ENCODE assay signal across 16 cellular contexts in genomic region chr21:46151261-46151988, GRCh38. TPM values are rescaled to one million over a fixed set of nuclear protein-coding genes. Genes with fewer than 3 reads are reported as not detected.
A peak's percentile ranks its signal among the peaks of the same experiment; 100 is the strongest.
DNase-seq lines count a peak whose midpoint lies in the region; ATAC-seq, FAIRE-seq and TF ChIP-seq lines count a peak whose summit lies in the region.
"Had no signal": no experiment of that assay in that cellular context is flagged by ENCODE, and none has a peak within 500 bp of the region (broad histone marks: within the 10 kb centered on the region; RNA-seq: fewer than 3 reads in every experiment).

No MANE protein-coding gene starts in this region.

- H3K4me2 ChIP-seq in H1 (ENCODE audit: insufficient read depth in 1 of 2, low read depth in 2 of 2, low read length in 2 of 2), result no peak overlapping the region

- H3K9me3 Mint-ChIP-seq in osteocyte (ENCODE audit: unreplicated experiment), result no peaks in the 10 kb centered on the region
- H3K9me3 Mint-ChIP-seq: activated T-helper 1 cell treated with anti-CD3 and anti-CD28 coated beads, Interleukin-12 subunit alpha, Interleukin-12 subunit beta, Interleukin-2, Interleukin-4 antibody, amounts not matched to agents 30 ng/mL and 10 ng/mL and 1 ng/mL, durations not matched to agents 14 hours and 24 hours and 36 hours had no signal

- H3K4ac ChIP-seq in H1 (replicated peaks; ENCODE audit: insufficient read length, low read depth, low read length), result peak overlapping the region; percentile 79

- H4K91ac ChIP-seq in H1 (replicated peaks; ENCODE audit: insufficient read length, low read length), result no peak overlapping the region

- no peak for ATAC-seq in GM21447 (IDR thresholded peaks at IDR 0.05; ENCODE audit: unreplicated experiment)

- no peaks in the 10 kb centered on the region for H3K4me1 Mint-ChIP-seq in osteocyte (ENCODE audit: unreplicated experiment)
- H3K4me1 Mint-ChIP-seq: B cell had no signal

- WGBS in H1 (ENCODE audit: extremely low coverage in 1 of 2, insufficient coverage in 1 of 2, insufficient read length in 1 of 2, insufficient replicate concordance in 2 of 2, low coverage in 1 of 2, low lambda C conversion rate in 2 of 2, missing lambda C conversion rate in 1 of 2), 2 experiments, result 94% methylated on average over 34 of the region's 47 CpGs; no CpG with 5 or more reads in 1 of the 2 experiments

- H3K36me3 ChIP-seq in H1 (ENCODE audit: control insufficient read depth in 2 of 4, insufficient read depth in 4 of 4, low read length in 3 of 4), result peaks cover 0 to 4% (median 0%) of the 10 kb centered on the region in 4 experiments; a peak in 1 of 8 replicates
- H3K36me3 ChIP-seq: esophagus squamous epithelium, uterus had no signal

- no peak overlapping the region for H3K18ac ChIP-seq in H1 (ENCODE audit: extremely low read depth, low read length)

- no peak overlapping the region for H3K56ac ChIP-seq in H1 (replicated peaks; ENCODE audit: insufficient read length, low read depth, low read length)

- CTCF ChIA-PET in H1 (lab: Charles Lee; ENCODE audit: partially characterized antibody), result interaction anchor here (0.7 to 3.3 kb wide), 2 partner anchors 64 to 104 kb away, joined by 3 to 17 read pairs; no protein-coding TSS in a partner anchor

- H3K27me3 ChIP-seq in H1 (replicated peaks in 1 of 4; ENCODE audit: control insufficient read depth in 3 of 4, extremely low read depth in 1 of 4, insufficient read depth in 3 of 4, low read length in 3 of 4), result no peaks in the 10 kb centered on the region
- H3K27me3 ChIP-seq: dorsolateral prefrontal cortex, esophagus squamous epithelium, uterus had no signal

- no peak overlapping the region for H3K4me3 ChIP-seq in H1 (ENCODE audit: extremely low read depth in 1 of 4, insufficient read depth in 2 of 4, low read depth in 3 of 4, low read length in 4 of 4)
- H3K4me3 ChIP-seq: esophagus squamous epithelium, uterus had no signal

- H2BK120ac ChIP-seq in H1 (replicated peaks; ENCODE audit: low read depth, low read length), result no peak overlapping the region

- peak overlapping the region; percentile 52; the same call in 1 of the 2 replicates for H4K8ac ChIP-seq in H1 (ENCODE audit: extremely low read depth, insufficient read depth, low read length)

- no peak overlapping the region for H3K23ac ChIP-seq in H1 (ENCODE audit: insufficient read length)

- no peak overlapping the region for H3K9ac ChIP-seq in H1 (replicated peaks in 1 of 4; ENCODE audit: extremely low read depth in 1 of 4, low read depth in 3 of 4, low read length in 3 of 4)

- H3K4me1 ChIP-seq in H1 (replicated peaks in 1 of 4; ENCODE audit: control insufficient read depth in 3 of 4, insufficient read depth in 4 of 4, low read length in 3 of 4), result peaks cover 0 to 24% (median 15%) of the 10 kb centered on the region in 4 experiments; a peak in 5 of 7 replicates

- H3K4me3 Mint-ChIP-seq in osteocyte (ENCODE audit: unreplicated experiment), result no peak overlapping the region
- H3K4me3 Mint-ChIP-seq: activated T-helper 1 cell treated with anti-CD3 and anti-CD28 coated beads, Interleukin-12 subunit alpha, Interleukin-12 subunit beta, Interleukin-2, Interleukin-4 antibody, amounts not matched to agents 30 ng/mL and 10 ng/mL and 1 ng/mL, durations not matched to agents 14 hours and 24 hours and 36 hours; B cell had no signal

- H3K23me2 ChIP-seq in H1 (ENCODE audit: low read depth, low read length), result no peaks in the 10 kb centered on the region

- TF ChIP-seq POLR2A in H1 (IDR thresholded peaks at IDR 0.05; ENCODE audit: control extremely low read depth in 1 of 2, low read depth in 2 of 2, low read length in 2 of 2), result no peak

- no peaks in the 10 kb centered on the region for H3K36me3 Mint-ChIP-seq in osteocyte (ENCODE audit: unreplicated experiment)

- H2BK20ac ChIP-seq in H1 (ENCODE audit: low read length), result no peak overlapping the region

- H2BK12ac ChIP-seq in H1 (ENCODE audit: low read depth, low read length), result no peak overlapping the region

- 0 out of 2 replicates have a peak overlapping the region, but pooled peaks have one; percentile 29 for H2BK15ac ChIP-seq in H1 (ENCODE audit: low read length)

- H3K79me2 ChIP-seq in H1 (ENCODE audit: control insufficient read depth in 1 of 2, insufficient read depth in 2 of 2, low read length in 2 of 2), result no peaks in the 10 kb centered on the region

- H4K5ac ChIP-seq in H1 (ENCODE audit: insufficient read length, low read depth, low read length), result no peak overlapping the region

- no peak overlapping the region for H2AK5ac ChIP-seq in H1 (ENCODE audit: low read depth, low read length)

- no peak overlapping the region for H3K27ac ChIP-seq in H1 (ENCODE audit: low read depth, low read length)
- H3K27ac ChIP-seq: esophagus squamous epithelium, uterus had no signal

- no peak for TF ChIP-seq EP300 in H1 (IDR thresholded peaks at IDR 0.05; ENCODE audit: borderline replicate concordance in 1 of 2, low read depth in 2 of 2, low read length in 2 of 2)

- no peaks in the 10 kb centered on the region for H3K9me3 ChIP-seq in H1 (ENCODE audit: insufficient read depth in 2 of 2, low read depth in 1 of 2, low read length in 1 of 2)
- H3K9me3 ChIP-seq: esophagus squamous epithelium, uterus had no signal

- peaks cover 0 to 4% of the 10 kb centered on the region in 2 experiments for H4K20me1 ChIP-seq in H1 (replicated peaks in 1 of 2; ENCODE audit: control insufficient read depth in 1 of 2, insufficient read depth in 2 of 2, low read length in 2 of 2)

- H2BK5ac ChIP-seq in H1 (ENCODE audit: low read depth, low read length), result no peak overlapping the region; the same call in 1 of the 2 replicates

- POLR2A ChIA-PET in H1 (lab: Charles Lee; ENCODE audit: partially characterized antibody), result interaction anchor here (3.5 kb wide), 1 partner anchor 9 kb away, joined by 12 read pairs; no protein-coding TSS in a partner anchor

- H3K79me1 ChIP-seq in H1 (ENCODE audit: low read depth, low read length), result no peaks in the 10 kb centered on the region

- no peak overlapping the region for H2AFZ ChIP-seq in H1 (ENCODE audit: low read length)

- H3K14ac ChIP-seq in H1 (ENCODE audit: insufficient read length), result no peak overlapping the region

- no peaks in the 10 kb centered on the region for H3K27me3 Mint-ChIP-seq in osteocyte (ENCODE audit: unreplicated experiment)
- H3K27me3 Mint-ChIP-seq: B cell had no signal

- H3K27ac Mint-ChIP-seq in osteocyte (ENCODE audit: unreplicated experiment), result no peak overlapping the region
- H3K27ac Mint-ChIP-seq: activated T-helper 1 cell treated with anti-CD3 and anti-CD28 coated beads, Interleukin-12 subunit alpha, Interleukin-12 subunit beta, Interleukin-2, Interleukin-4 antibody, amounts not matched to agents 30 ng/mL and 10 ng/mL and 1 ng/mL, durations not matched to agents 14 hours and 24 hours and 36 hours; B cell had no signal

- FAIRE-seq in H1 (lab: Jason Lieb, UNC), result no peak
- no peak for FAIRE-seq in RCC 7860 (lab: Jason Lieb, UNC)

- no peak for TF ChIP-seq RAD21 in H1 (IDR thresholded peaks at IDR 0.05 in 1 of 2, conservative IDR thresholded peaks at IDR 0.05 in 1 of 2; ENCODE audit: low read depth in 2 of 2, low read length in 2 of 2)

- no peak for TF ChIP-seq CTCF in H1 (IDR thresholded peaks at IDR 0.05; ENCODE audit: control extremely low read depth in 1 of 3, insufficient read depth in 1 of 3, low read depth in 1 of 3, low read length in 3 of 3)
- no peak for TF ChIP-seq CTCF in osteocyte (IDR thresholded peaks at IDR 0.05)

- peak; percentile 1 for DNase-seq in stimulated activated CD4-positive, alpha-beta T cell treated with anti-CD3 and anti-CD28 coated beads, Interleukin-1b, Interleukin-23, amount 100 ng/mL, for 48 hours
- DNase-seq in stimulated activated CD4-positive, alpha-beta T cell treated with anti-CD3 and anti-CD28 coated beads, Interleukin-4, amount 100 ng/mL, for 4 hours, result no peak
- no peak for DNase-seq in H1 (ENCODE audit: low read depth in 1 of 2, low spot score in 2 of 2)
- peak; percentile 84 for DNase-seq in osteocyte (ENCODE audit: extremely low spot score, unreplicated experiment)
- no peak for DNase-seq in RCC 7860 (ENCODE audit: low spot score)
- DNase-seq in SW 1271 (lab: John Stamatoyannopoulos, UW), result no peak
- DNase-seq in NCI-H2029 treated with DMSO at 0.1 percent for 48 hours (lab: John Stamatoyannopoulos, UW), result no peak
- DNase-seq: esophagus squamous epithelium, NCI-H2081 treated with DMSO at 0.1 percent for 48 hours, NCI-H526 treated with DMSO at 0.1 percent for 48 hours, retina had no signal

TF ChIP-seq in H1, 55 proteins besides CTCF, POLR2A, EP300 and RAD21 (continues in another document):
- no peak for TF ChIP-seq RFX5 (IDR thresholded peaks at IDR 0.05; ENCODE audit: borderline replicate concordance, low read depth, low read length)

RNA-seq across cellular contexts. Expression of gene FTCD, which starts 4.0 kb away (rescaled TPM):
- 3.3 and 6.0 TPM in 2 replicates for total RNA-seq in H1 (2021; fragmentation: NEBNext Ultra II Directional; extraction: Animal tissue kit (Norgen Biotek cat#: 25700))
- polyA plus RNA-seq in H1 (2011; rRNA removed), result 4.9 and 7.3 TPM in 2 replicates
- polyA plus RNA-seq in H1 (2011; cell fraction: cytosol; rRNA removed), result 5.2 TPM
- polyA plus RNA-seq in H1 (2011; cell fraction: nucleus; rRNA removed), result 21.4 TPM
- 5.9 to 9.8 TPM (median 7.8 TPM) in 4 replicates for polyA plus RNA-seq in H1 (2012, experiment 1 of 2)
- 2.3 TPM for polyA plus RNA-seq in H1 (2012, experiment 2 of 2)
- 3.9 TPM for polyA plus RNA-seq in H1 (2013, experiment 1 of 2)
- polyA plus RNA-seq in H1 (2013, experiment 2 of 2), result 4.0 TPM
- 3.0 and 4.7 TPM in 2 replicates for polyA minus RNA-seq in H1 (2011; rRNA and poly(A)+ RNA removed)
- 6.4 TPM for polyA minus RNA-seq in H1 (2011; cell fraction: cytosol; rRNA and poly(A)+ RNA removed)
- polyA minus RNA-seq in H1 (2011; cell fraction: nucleus; rRNA and poly(A)+ RNA removed), result 6.1 TPM
- total RNA-seq in osteocyte, result 2.3 and 2.5 TPM in 2 replicates
- total RNA-seq: esophagus squamous epithelium had no signal

RNA-seq across cellular contexts. Expression of gene SPATC1L, which starts 32.8 kb away (rescaled TPM):
- total RNA-seq in H1 (2021; fragmentation: NEBNext Ultra II Directional; extraction: Animal tissue kit (Norgen Biotek cat#: 25700)), result 49.4 and 50.0 TPM in 2 replicates
- 24.9 and 44.8 TPM in 2 replicates for polyA plus RNA-seq in H1 (2011; rRNA removed)
- 16.4 TPM for polyA plus RNA-seq in H1 (2011; cell fraction: cytosol; rRNA removed)
- 43.3 TPM for polyA plus RNA-seq in H1 (2011; cell fraction: nucleus; rRNA removed)
- 38.0 to 56.9 TPM (median 53.3 TPM) in 4 replicates for polyA plus RNA-seq in H1 (2012, experiment 1 of 2)
- 50.4 TPM for polyA plus RNA-seq in H1 (2012, experiment 2 of 2)
- polyA plus RNA-seq in H1 (2013, experiment 1 of 2), result 48.1 TPM
- 48.0 TPM for polyA plus RNA-seq in H1 (2013, experiment 2 of 2)
- polyA minus RNA-seq in H1 (2011; rRNA and poly(A)+ RNA removed), result 6.2 and 7.1 TPM in 2 replicates
- 30.3 TPM for polyA minus RNA-seq in H1 (2011; cell fraction: cytosol; rRNA and poly(A)+ RNA removed)
- 21.2 TPM for polyA minus RNA-seq in H1 (2011; cell fraction: nucleus; rRNA and poly(A)+ RNA removed)
- total RNA-seq in osteocyte, result 17.5 and 18.9 TPM in 2 replicates

RNA-seq across cellular contexts. Expression of gene COL6A2, which starts 53.5 kb away (rescaled TPM):
- total RNA-seq in H1 (2021; fragmentation: NEBNext Ultra II Directional; extraction: Animal tissue kit (Norgen Biotek cat#: 25700)), result 60.6 and 62.7 TPM in 2 replicates
- 60.1 and 79.2 TPM in 2 replicates for polyA plus RNA-seq in H1 (2011; rRNA removed)
- polyA plus RNA-seq in H1 (2011; cell fraction: cytosol; rRNA removed), result 60.4 TPM
- polyA plus RNA-seq in H1 (2011; cell fraction: nucleus; rRNA removed), result 219 TPM
- 38.8 to 78.4 TPM (median 69.6 TPM) in 4 replicates for polyA plus RNA-seq in H1 (2012, experiment 1 of 2)
- 41.6 TPM for polyA plus RNA-seq in H1 (2012, experiment 2 of 2)
- polyA plus RNA-seq in H1 (2013, experiment 1 of 2), result 99.7 TPM
- polyA plus RNA-seq in H1 (2013, experiment 2 of 2), result 84.9 TPM
- polyA minus RNA-seq in H1 (2011; rRNA and poly(A)+ RNA removed), result 14.9 and 16.7 TPM in 2 replicates
- 30.5 TPM for polyA minus RNA-seq in H1 (2011; cell fraction: cytosol; rRNA and poly(A)+ RNA removed)
- polyA minus RNA-seq in H1 (2011; cell fraction: nucleus; rRNA and poly(A)+ RNA removed), result 40.6 TPM
- 1,821 and 1,951 TPM in 2 replicates for total RNA-seq in osteocyte

Comparison
In these comparisons a context has a peak if more than half of its experiments do, and no peak if none do; other contexts are left out.
1. DNase-seq: peak in stimulated activated CD4-positive, alpha-beta T cell treated with anti-CD3 and anti-CD28 coated beads, Interleukin-1b, Interleukin-23, amount 100 ng/mL, for 48 hours (single experiment) and osteocyte (single experiment); none in stimulated activated CD4-positive, alpha-beta T cell treated with anti-CD3 and anti-CD28 coated beads, Interleukin-4, amount 100 ng/mL, for 4 hours (0 of 2), H1 (0 of 2), RCC 7860 (single experiment), SW 1271 (0 of 2) and NCI-H2029 treated with DMSO at 0.1 percent for 48 hours (single experiment).
2. RNA of gene COL6A2, which starts 53.5 kb away (total RNA-seq): 1,821 to 1,951 TPM in osteocyte; 60.6 to 62.7 TPM in H1; every median in the first group is over 10 times any median in the second.